In genomic region chr20:51500936-51501335, GRCh38 we compare ENCODE assay signal across 13 cellular contexts. TPM values are rescaled to one million over a fixed set of nuclear protein-coding genes. Genes with fewer than 3 reads are reported as not detected.
DNase-seq lines count a peak whose midpoint lies in the region; ATAC-seq, FAIRE-seq and TF ChIP-seq lines count a peak whose summit lies in the region.
"Had no signal": no experiment of that assay in that cellular context is flagged by ENCODE, and none has a peak within 500 bp of the region (broad histone marks: within the 10 kb centered on the region; RNA-seq: fewer than 3 reads in every experiment).

No MANE protein-coding gene starts in this region.

- H3K4me3 Mint-ChIP-seq in activated T-helper 17 cell treated with anti-CD3 and anti-CD28 coated beads, Interleukin-2, amount 50 U/mL, for 72 hours = peak overlapping the region; percentile 77
- H3K4me3 Mint-ChIP-seq in memory B cell = no peak overlapping the region

- peak overlapping the region; percentile 88 for H3K27ac Mint-ChIP-seq in activated T-helper 17 cell treated with anti-CD3 and anti-CD28 coated beads, Interleukin-2, amount 50 U/mL, for 72 hours
- H3K27ac Mint-ChIP-seq in memory B cell = peak overlapping the region; percentile 54

- no peak for TF ChIP-seq POLR2A in GM12892 (IDR thresholded peaks at IDR 0.05; ENCODE audit: low read depth, low read length)

- ATAC-seq in activated T-helper 17 cell treated with anti-CD3 and anti-CD28 coated beads, Interleukin-2, amount 50 U/mL, for 72 hours (replicated peaks) = peak; percentile 38
- ATAC-seq in memory B cell (ENCODE audit: low read depth) = peak; percentile 63

- peaks cover 51% of the 10 kb centered on the region for H3K4me1 Mint-ChIP-seq in activated T-helper 17 cell treated with anti-CD3 and anti-CD28 coated beads, Interleukin-2, amount 50 U/mL, for 72 hours
- H3K4me1 Mint-ChIP-seq in memory B cell = peaks cover 62% of the 10 kb centered on the region

- H3K9ac ChIP-seq in OCI-LY3 (ENCODE audit: low read length) = no peak overlapping the region

- H3K36me3 Mint-ChIP-seq in activated T-helper 17 cell treated with anti-CD3 and anti-CD28 coated beads, Interleukin-2, amount 50 U/mL, for 72 hours (ENCODE audit: low read depth) = peaks cover 71% of the 10 kb centered on the region
- peaks cover 16% of the 10 kb centered on the region for H3K36me3 Mint-ChIP-seq in memory B cell

- DNase-seq in GM12892 (ENCODE audit: insufficient read length) (no peak), memory B cell (ENCODE audit: low spot score in 2 of 2) (peak in 1 of 2 donors; percentile 25), retina (no peak), anterior cingulate cortex (lab: John Stamatoyannopoulos, UW) (no peak), DMS53 (lab: John Stamatoyannopoulos, UW) (no peak), NCI-H510A treated with DMSO at 0.1 percent for 48 hours (lab: John Stamatoyannopoulos, UW) (no peak)
- DNase-seq: cerebellar nuclear complex, midbrain, NCI-H82 had no signal

- H3K4me1 ChIP-seq in OCI-LY3 (ENCODE audit: low read length) = peaks cover 60% of the 10 kb centered on the region

- no peak overlapping the region for H3K4me2 ChIP-seq in OCI-LY3 (ENCODE audit: low read length)

- no peaks in the 10 kb centered on the region for H3K9me3 ChIP-seq in OCI-LY3 (ENCODE audit: insufficient read depth, low read length)
- H3K9me3 ChIP-seq: tibial nerve had no signal

- H4K20me1 ChIP-seq in OCI-LY3 (ENCODE audit: insufficient read depth, low read length) = peaks cover 85% of the 10 kb centered on the region

- peak overlapping the region; percentile 7; the same call in 1 of the 2 replicates for H3K27ac ChIP-seq in OCI-LY3 (ENCODE audit: low read length)
- H3K27ac ChIP-seq: tibial nerve had no signal

- no peak overlapping the region for H3K4me3 ChIP-seq in OCI-LY3 (ENCODE audit: low read length)
- H3K4me3 ChIP-seq: tibial nerve had no signal

- H3K27me3 ChIP-seq in OCI-LY3 (ENCODE audit: low read depth, low read length) = no peaks in the 10 kb centered on the region
- H3K27me3 ChIP-seq: tibial nerve had no signal

- H3K79me2 ChIP-seq in OCI-LY3 (ENCODE audit: low read length) = peaks cover 74% of the 10 kb centered on the region

- FAIRE-seq in GM12892 (lab: Jason Lieb, UNC) = peak; percentile 21
- FAIRE-seq: H1 had no signal

- TF ChIP-seq CTCF in OCI-LY3 (IDR thresholded peaks at IDR 0.05; ENCODE audit: low read depth, low read length) = no peak

- H3K9me3 Mint-ChIP-seq in activated T-helper 17 cell treated with anti-CD3 and anti-CD28 coated beads, Interleukin-2, amount 50 U/mL, for 72 hours = no peaks in the 10 kb centered on the region
- peaks cover 2% of the 10 kb centered on the region for H3K9me3 Mint-ChIP-seq in memory B cell

- no peaks in the 10 kb centered on the region for H3K27me3 Mint-ChIP-seq in activated T-helper 17 cell treated with anti-CD3 and anti-CD28 coated beads, Interleukin-2, amount 50 U/mL, for 72 hours
- H3K27me3 Mint-ChIP-seq in memory B cell = no peaks in the 10 kb centered on the region

- H3K36me3 ChIP-seq in OCI-LY3 (replicated peaks; ENCODE audit: low read depth, low read length) = peaks cover 68% of the 10 kb centered on the region
- H3K36me3 ChIP-seq: tibial nerve had no signal

- no peak overlapping the region for H2AFZ ChIP-seq in OCI-LY3 (ENCODE audit: low read depth, low read length)

RNA-seq across cellular contexts. Expression of gene NFATC2, which starts 41.6 kb away (rescaled TPM):
- 4.6 TPM for polyA plus RNA-seq in GM12892 (2012; ENCODE audit: missing spikeins)
- total RNA-seq in activated T-helper 17 cell treated with anti-CD3 and anti-CD28 coated beads, Interleukin-2, amount 50 U/mL, for 72 hours = 10 to 100 TPM; 29.4 to 41.1 TPM
